Comparison of ENCODE assay signal across 8 cellular contexts in the genomic region with DNA sequence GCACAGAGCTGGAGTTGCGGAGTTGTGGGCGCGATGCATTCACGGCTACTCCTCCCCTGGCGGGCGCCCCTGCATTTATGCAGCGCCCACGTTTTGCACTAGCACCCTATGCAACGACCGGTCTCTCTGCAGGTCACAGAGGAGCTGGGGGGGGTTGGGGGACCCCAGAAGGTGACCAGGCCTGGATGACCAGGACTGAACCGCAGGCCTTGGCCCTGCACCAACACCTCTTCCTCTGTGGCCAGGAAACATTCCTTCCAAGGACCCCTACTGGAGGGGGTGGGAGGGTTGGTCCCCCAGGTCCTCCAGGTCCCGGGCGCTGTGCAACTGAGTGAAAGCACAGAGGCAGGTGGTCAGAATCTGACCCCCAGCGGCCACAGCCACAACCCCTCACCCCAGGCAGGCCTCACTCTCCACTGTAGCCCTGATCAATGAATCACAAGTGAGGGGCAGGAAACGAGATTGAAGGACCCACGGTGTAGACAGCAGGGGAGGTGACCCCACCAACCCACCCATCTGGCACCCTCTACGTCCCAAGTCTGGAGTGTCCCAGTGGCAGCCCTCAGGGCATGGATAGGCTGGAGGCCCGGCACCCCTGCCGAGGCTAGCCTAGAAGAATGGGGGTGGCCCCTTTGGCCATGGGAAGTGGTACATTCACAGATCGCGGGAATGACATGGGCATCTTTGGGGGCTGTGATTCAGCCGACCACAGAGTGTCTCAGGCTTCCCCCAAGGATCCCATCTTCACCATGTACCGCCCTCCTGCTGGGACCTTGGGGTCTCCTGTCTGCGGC. TPM values are rescaled to one million over a fixed set of nuclear protein-coding genes. Genes with fewer than 3 reads are reported as not detected.
DNase-seq lines count a peak whose midpoint lies in the region; ATAC-seq and TF ChIP-seq lines count a peak whose summit lies in the region.

No MANE protein-coding gene starts in this region.

- peak; percentile 14 for ATAC-seq in GM19324 (IDR thresholded peaks at IDR 0.05; ENCODE audit: low FRiP score, unreplicated experiment)
- peak; percentile 9 for ATAC-seq in effector memory CD8-positive, alpha-beta T cell (replicated peaks)

- peak overlapping the region; percentile 81 to 92 for H3K4me3 Mint-ChIP-seq in effector memory CD8-positive, alpha-beta T cell
- H3K4me3 Mint-ChIP-seq in neural crest cell, result peak overlapping the region; percentile 94

- TF ChIP-seq CTCF in NB4 (IDR thresholded peaks at IDR 0.05; ENCODE audit: low read depth, low read length) (no peak), neural crest cell (conservative IDR thresholded peaks at IDR 0.05) (no peak)

- peak overlapping the region; percentile 97 to 98 for H3K27ac Mint-ChIP-seq in effector memory CD8-positive, alpha-beta T cell
- peak overlapping the region; percentile 97 for H3K27ac Mint-ChIP-seq in neural crest cell (ENCODE audit: unreplicated experiment)

- TF ChIP-seq POLR2A in NB4 (IDR thresholded peaks at IDR 0.05; ENCODE audit: extremely low read depth, insufficient read length), result no peak

- H3K27me3 Mint-ChIP-seq in effector memory CD8-positive, alpha-beta T cell, result no peaks in the 10 kb centered on the region
- H3K27me3 Mint-ChIP-seq in neural crest cell (ENCODE audit: low read depth), result no peaks in the 10 kb centered on the region

- no peaks in the 10 kb centered on the region for H3K9me3 Mint-ChIP-seq in effector memory CD8-positive, alpha-beta T cell
- no peaks in the 10 kb centered on the region for H3K9me3 Mint-ChIP-seq in neural crest cell

- H3K36me3 Mint-ChIP-seq in effector memory CD8-positive, alpha-beta T cell (ENCODE audit: insufficient read depth), result peaks cover 23% of the 10 kb centered on the region
- no peaks in the 10 kb centered on the region for H3K36me3 Mint-ChIP-seq in neural crest cell (ENCODE audit: low read depth)

- no peak for DNase-seq in NB4 (ENCODE audit: low read depth)
- no peak for DNase-seq in effector memory CD8-positive, alpha-beta T cell
- DNase-seq in neural crest cell (ENCODE audit: low read depth, low spot score), result no peak
- DNase-seq in cortex of kidney (lab: John Stamatoyannopoulos, UW), result no peak
- DNase-seq in T1000 (lab: John Stamatoyannopoulos, UW), result no peak
- DNase-seq in NCI-H1930 (lab: John Stamatoyannopoulos, UW), result no peak
- no peak for DNase-seq in activated CD4-positive, alpha-beta T cell treated with anti-CD3 and anti-CD28 coated beads for 48 hours

- H3K4me1 Mint-ChIP-seq in effector memory CD8-positive, alpha-beta T cell (ENCODE audit: low read depth in 2 of 2), result peaks cover 21 to 22% of the 10 kb centered on the region in 2 donors
- peaks cover 43% of the 10 kb centered on the region for H3K4me1 Mint-ChIP-seq in neural crest cell

- H3K4me3 ChIP-seq in NB4 (ENCODE audit: low read depth, low read length), result peak overlapping the region; percentile 60

RNA-seq across cellular contexts. Expression of a gene that starts 11.1 kb away (rescaled TPM):
- 115 and 123 TPM in 2 replicates for total RNA-seq in neural crest cell

RNA-seq across cellular contexts. Expression of a gene that starts 34.0 kb away (rescaled TPM):
- total RNA-seq in neural crest cell, result 40.0 and 42.1 TPM in 2 replicates

RNA-seq across cellular contexts. Expression of a gene that starts 34.6 kb away (rescaled TPM):
- 5.5 and 5.6 TPM in 2 replicates for total RNA-seq in neural crest cell

RNA-seq across cellular contexts. Expression of a gene that starts 46.6 kb away (rescaled TPM):
- 138 and 142 TPM in 2 replicates for total RNA-seq in neural crest cell
